In the genomic region with DNA sequence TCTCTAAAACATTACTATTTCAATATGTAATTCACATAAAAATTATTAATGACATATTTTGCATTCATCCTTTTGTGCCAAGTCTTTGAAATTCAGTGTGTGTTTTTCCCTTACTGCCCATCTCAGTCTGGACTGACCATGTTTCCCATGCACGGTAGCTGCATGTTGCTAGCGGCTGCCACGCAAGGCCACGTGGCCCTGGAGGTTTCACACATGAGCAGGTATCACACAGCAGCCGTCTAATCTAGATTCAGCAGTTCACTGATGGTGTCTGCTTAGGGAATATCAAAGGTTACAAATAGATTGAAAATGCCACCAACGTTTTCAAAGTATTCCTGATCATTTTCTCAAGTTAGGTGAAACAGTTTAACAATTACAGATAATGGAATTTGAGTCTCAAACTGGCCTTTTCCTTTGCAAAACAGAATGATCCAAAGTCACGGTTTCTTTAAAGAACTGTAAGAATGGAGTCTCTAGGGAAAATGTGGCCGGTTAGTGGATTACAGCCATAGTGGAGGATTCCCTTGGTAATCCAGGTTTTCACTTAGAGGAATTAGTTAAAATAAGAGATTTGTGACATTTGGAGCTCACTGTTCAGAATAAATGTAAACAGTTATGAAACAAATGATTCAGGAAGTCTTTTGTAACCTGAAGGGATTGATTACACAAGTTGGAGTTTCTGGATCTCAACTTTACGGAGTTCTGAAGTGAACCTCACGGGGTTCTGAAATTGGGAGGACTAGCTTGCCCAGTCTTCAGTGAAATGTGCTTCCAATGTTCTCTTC, we compare ENCODE assay signal across 1 cellular context.
TF ChIP-seq lines count a peak whose summit lies in the region.

No MANE protein-coding gene starts in this region.

TF ChIP-seq in GM12878, 131 proteins besides CTCF, POLR2A, EP300 and RAD21 (continued from another document):
- TF ChIP-seq, protein P1, sequence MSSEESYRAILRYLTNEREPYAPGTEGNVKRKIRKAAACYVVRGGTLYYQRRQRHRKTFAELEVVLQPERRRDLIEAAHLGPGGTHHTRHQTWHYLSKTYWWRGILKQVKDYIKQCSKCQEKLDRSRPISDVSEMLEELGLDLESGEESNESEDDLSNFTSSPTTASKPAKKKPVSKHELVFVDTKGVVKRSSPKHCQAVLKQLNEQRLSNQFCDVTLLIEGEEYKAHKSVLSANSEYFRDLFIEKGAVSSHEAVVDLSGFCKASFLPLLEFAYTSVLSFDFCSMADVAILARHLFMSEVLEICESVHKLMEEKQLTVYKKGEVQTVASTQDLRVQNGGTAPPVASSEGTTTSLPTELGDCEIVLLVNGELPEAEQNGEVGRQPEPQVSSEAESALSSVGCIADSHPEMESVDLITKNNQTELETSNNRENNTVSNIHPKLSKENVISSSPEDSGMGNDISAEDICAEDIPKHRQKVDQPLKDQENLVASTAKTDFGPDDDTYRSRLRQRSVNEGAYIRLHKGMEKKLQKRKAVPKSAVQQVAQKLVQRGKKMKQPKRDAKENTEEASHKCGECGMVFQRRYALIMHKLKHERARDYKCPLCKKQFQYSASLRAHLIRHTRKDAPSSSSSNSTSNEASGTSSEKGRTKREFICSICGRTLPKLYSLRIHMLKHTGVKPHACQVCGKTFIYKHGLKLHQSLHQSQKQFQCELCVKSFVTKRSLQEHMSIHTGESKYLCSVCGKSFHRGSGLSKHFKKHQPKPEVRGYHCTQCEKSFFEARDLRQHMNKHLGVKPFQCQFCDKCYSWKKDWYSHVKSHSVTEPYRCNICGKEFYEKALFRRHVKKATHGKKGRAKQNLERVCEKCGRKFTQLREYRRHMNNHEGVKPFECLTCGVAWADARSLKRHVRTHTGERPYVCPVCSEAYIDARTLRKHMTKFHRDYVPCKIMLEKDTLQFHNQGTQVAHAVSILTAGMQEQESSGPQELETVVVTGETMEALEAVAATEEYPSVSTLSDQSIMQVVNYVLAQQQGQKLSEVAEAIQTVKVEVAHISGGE (CRISPR knock-in tag; IDR thresholded peaks at IDR 0.05), result no peak
- TF ChIP-seq, protein P2, sequence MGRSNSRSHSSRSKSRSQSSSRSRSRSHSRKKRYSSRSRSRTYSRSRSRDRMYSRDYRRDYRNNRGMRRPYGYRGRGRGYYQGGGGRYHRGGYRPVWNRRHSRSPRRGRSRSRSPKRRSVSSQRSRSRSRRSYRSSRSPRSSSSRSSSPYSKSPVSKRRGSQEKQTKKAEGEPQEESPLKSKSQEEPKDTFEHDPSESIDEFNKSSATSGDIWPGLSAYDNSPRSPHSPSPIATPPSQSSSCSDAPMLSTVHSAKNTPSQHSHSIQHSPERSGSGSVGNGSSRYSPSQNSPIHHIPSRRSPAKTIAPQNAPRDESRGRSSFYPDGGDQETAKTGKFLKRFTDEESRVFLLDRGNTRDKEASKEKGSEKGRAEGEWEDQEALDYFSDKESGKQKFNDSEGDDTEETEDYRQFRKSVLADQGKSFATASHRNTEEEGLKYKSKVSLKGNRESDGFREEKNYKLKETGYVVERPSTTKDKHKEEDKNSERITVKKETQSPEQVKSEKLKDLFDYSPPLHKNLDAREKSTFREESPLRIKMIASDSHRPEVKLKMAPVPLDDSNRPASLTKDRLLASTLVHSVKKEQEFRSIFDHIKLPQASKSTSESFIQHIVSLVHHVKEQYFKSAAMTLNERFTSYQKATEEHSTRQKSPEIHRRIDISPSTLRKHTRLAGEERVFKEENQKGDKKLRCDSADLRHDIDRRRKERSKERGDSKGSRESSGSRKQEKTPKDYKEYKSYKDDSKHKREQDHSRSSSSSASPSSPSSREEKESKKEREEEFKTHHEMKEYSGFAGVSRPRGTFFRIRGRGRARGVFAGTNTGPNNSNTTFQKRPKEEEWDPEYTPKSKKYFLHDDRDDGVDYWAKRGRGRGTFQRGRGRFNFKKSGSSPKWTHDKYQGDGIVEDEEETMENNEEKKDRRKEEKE (IDR thresholded peaks at IDR 0.05), result no peak
- no peak for TF ChIP-seq MXI1 (IDR thresholded peaks at IDR 0.05; ENCODE audit: low read depth, low read length)
TF ChIP-seq in GM12878: peak in this region for 3.
